In genomic region chr20:32581839-32582658, GRCh38 we compare ENCODE assay signal across 1 cellular context.
TF ChIP-seq lines count a peak whose summit lies in the region.

No MANE protein-coding gene starts in this region.

TF ChIP-seq in HepG2, 621 proteins besides CTCF, POLR2A, EP300 and RAD21 (continued from another document and continues in another):
- TF ChIP-seq SP5 (CRISPR knock-in tag; IDR thresholded peaks at IDR 0.05; ENCODE audit: borderline replicate concordance, low read depth) (peak; percentile 34; the same call in 1 of the 2 replicates), BRD4 (CRISPR knock-in tag; IDR thresholded peaks at IDR 0.05) (peak; percentile 44), GATAD2A (CRISPR knock-in tag; IDR thresholded peaks at IDR 0.05) (no peak; the same call in 1 of the 2 replicates), ZBTB20 (CRISPR knock-in tag; IDR thresholded peaks at IDR 0.05; ENCODE audit: borderline replicate concordance, low read depth) (peak; percentile 25; the same call in 1 of the 2 replicates), ZMAT5 (CRISPR knock-in tag; IDR thresholded peaks at IDR 0.05; ENCODE audit: borderline replicate concordance, low read depth) (no peak), HDAC6 (IDR thresholded peaks at IDR 0.05; ENCODE audit: low read depth, low read length) (no peak), ZMYM4 (CRISPR knock-in tag; IDR thresholded peaks at IDR 0.05) (no peak), ZNF576 (CRISPR knock-in tag; IDR thresholded peaks at IDR 0.05) (peak; percentile 87; the same call in 1 of the 2 replicates), PAX8 (CRISPR knock-in tag; IDR thresholded peaks at IDR 0.05; ENCODE audit: borderline replicate concordance) (no peak), SRSF4 (IDR thresholded peaks at IDR 0.05; ENCODE audit: low read depth, low read length, poor library complexity, severe bottlenecking) (no peak), SCMH1 (CRISPR knock-in tag; IDR thresholded peaks at IDR 0.05; ENCODE audit: borderline replicate concordance) (no peak), ZXDC (CRISPR knock-in tag; IDR thresholded peaks at IDR 0.05) (no peak), AKNA (CRISPR knock-in tag; IDR thresholded peaks at IDR 0.05; ENCODE audit: borderline replicate concordance) (no peak), RARG (CRISPR knock-in tag; IDR thresholded peaks at IDR 0.05; ENCODE audit: low read depth) (no peak), ZIK1 (CRISPR knock-in tag; IDR thresholded peaks at IDR 0.05; ENCODE audit: borderline replicate concordance, low read depth) (no peak), IKZF1 (IDR thresholded peaks at IDR 0.05) (no peak), FOXK1 (CRISPR knock-in tag; IDR thresholded peaks at IDR 0.05; ENCODE audit: borderline replicate concordance, low read depth) (peak; percentile 6; the same call in 1 of the 2 replicates), WIZ (CRISPR knock-in tag; IDR thresholded peaks at IDR 0.05) (no peak), SAFB2 (CRISPR knock-in tag; IDR thresholded peaks at IDR 0.05; ENCODE audit: borderline replicate concordance, low read depth) (no peak), HOXA7 (CRISPR knock-in tag; IDR thresholded peaks at IDR 0.05) (no peak), ZNF672 (CRISPR knock-in tag; IDR thresholded peaks at IDR 0.05) (no peak), THAP7 (CRISPR knock-in tag; IDR thresholded peaks at IDR 0.05) (no peak), CERS6 (CRISPR knock-in tag; IDR thresholded peaks at IDR 0.05) (no peak), SPEN (CRISPR knock-in tag; IDR thresholded peaks at IDR 0.05; ENCODE audit: low read depth) (peak; percentile 55), ZNF800 (CRISPR knock-in tag; IDR thresholded peaks at IDR 0.05) (no peak; the same call in 1 of the 2 replicates), FOXK2 (IDR thresholded peaks at IDR 0.05) (no peak), SNAPC4 (CRISPR knock-in tag; IDR thresholded peaks at IDR 0.05) (0 out of 2 replicates have a peak, but pooled peaks have one; percentile 47), NCOR1 (IDR thresholded peaks at IDR 0.05; ENCODE audit: borderline replicate concordance, low read length) (no peak), HIVEP1 (CRISPR knock-in tag; IDR thresholded peaks at IDR 0.05) (peak; percentile 26), FOSL2 (CRISPR knock-in tag; IDR thresholded peaks at IDR 0.05) (no peak; the same call in 1 of the 2 replicates), ZNF432 (CRISPR knock-in tag; IDR thresholded peaks at IDR 0.05; ENCODE audit: borderline replicate concordance) (no peak), NFE2 (CRISPR knock-in tag; IDR thresholded peaks at IDR 0.05) (no peak), KDM3A (CRISPR knock-in tag; IDR thresholded peaks at IDR 0.05; ENCODE audit: low read depth) (0 out of 2 replicates have a peak, but pooled peaks have one; percentile 20), CREB3 (CRISPR knock-in tag; IDR thresholded peaks at IDR 0.05) (no peak), ZSCAN22 (CRISPR knock-in tag; IDR thresholded peaks at IDR 0.05) (0 out of 2 replicates have a peak, but pooled peaks have one; percentile 16), ZNF546 (CRISPR knock-in tag; conservative IDR thresholded peaks at IDR 0.05) (no peak; the same call in none of the 2 replicates), ZNF713 (CRISPR knock-in tag; IDR thresholded peaks at IDR 0.05) (0 out of 2 replicates have a peak, but pooled peaks have one; percentile 23), ISX (CRISPR knock-in tag; conservative IDR thresholded peaks at IDR 0.05) (no peak), GPN1 (CRISPR knock-in tag; IDR thresholded peaks at IDR 0.05; ENCODE audit: borderline replicate concordance) (no peak), AGO2 (optimal IDR thresholded peaks at IDR 0.05; ENCODE audit: low read depth, low read length) (no peak), ZNF274 (CRISPR knock-in tag; IDR thresholded peaks at IDR 0.05) (peak; percentile 81), SIX1 (CRISPR knock-in tag; IDR thresholded peaks at IDR 0.05; ENCODE audit: borderline replicate concordance) (0 out of 2 replicates have a peak, but pooled peaks have one; percentile 18)
